In the genomic region with DNA sequence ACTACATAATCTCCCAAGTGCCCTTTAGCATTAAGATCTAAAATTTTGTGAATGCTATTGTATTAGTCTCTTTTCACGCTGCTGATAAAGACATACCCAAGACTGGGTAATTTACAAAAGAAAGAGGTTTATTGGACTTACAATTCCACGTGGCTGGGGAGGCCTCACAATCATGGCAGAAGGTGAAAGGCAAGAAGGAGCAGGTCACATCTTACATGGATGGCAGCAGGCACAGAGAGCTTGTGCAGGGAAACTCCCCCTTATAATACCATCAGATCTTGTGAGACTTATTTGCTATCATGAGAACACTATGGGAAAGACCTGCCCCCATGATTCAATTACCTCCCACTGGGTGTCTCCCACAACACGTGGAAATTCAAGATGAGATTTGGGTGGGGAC, we compare ENCODE assay signal across 2 cellular contexts. TPM values are rescaled to one million over a fixed set of nuclear protein-coding genes. Genes with fewer than 3 reads are reported as not detected.
"Had no signal": no experiment of that assay in that cellular context is flagged by ENCODE, and none has a peak within 500 bp of the region (broad histone marks: within the 10 kb centered on the region; RNA-seq: fewer than 3 reads in every experiment).

No MANE protein-coding gene starts in this region.

RNA-seq across cellular contexts. Expression of a gene that starts 12.0 kb away (rescaled TPM):
- total RNA-seq: G401 had no signal

RNA-seq across cellular contexts. Expression of a gene that starts 22.6 kb away (rescaled TPM):
- total RNA-seq: G401, GM12878 had no signal
- polyA plus RNA-seq: GM12878 had no signal

RNA-seq across cellular contexts. Expression of a gene that starts 57.0 kb away (rescaled TPM):
- total RNA-seq: G401, GM12878 had no signal
- polyA plus RNA-seq: GM12878 had no signal
